6 cellular contexts compared by ENCODE assay signal in the genomic region with DNA sequence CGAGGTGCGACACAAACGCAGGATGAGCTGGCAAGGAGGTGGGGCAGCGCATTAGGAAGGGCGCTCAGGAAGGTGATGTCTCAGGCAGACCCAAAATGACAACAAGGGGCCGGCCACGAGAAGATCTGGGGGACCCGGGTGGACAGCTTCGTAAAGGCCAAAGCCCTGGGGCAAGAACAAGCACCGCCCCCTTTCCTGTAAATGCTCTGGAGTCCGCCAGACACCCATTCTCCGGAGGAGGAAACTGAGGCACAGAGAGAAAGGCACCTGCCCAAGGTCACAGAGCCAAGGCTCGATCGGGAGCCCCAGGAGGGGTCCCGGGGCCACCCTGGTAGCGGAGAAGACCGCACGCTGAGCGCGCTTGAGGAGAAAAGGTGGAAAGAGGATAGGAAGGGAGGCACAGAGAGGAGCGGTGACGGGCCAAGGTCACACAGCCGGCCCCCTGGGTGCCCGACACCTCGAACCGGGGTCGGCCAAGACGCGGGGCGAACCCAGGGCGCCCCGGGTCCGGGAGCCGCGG. TPM values are rescaled to one million over a fixed set of nuclear protein-coding genes. Genes with fewer than 3 reads are reported as not detected.
DNase-seq lines count a peak whose midpoint lies in the region; ATAC-seq and TF ChIP-seq lines count a peak whose summit lies in the region.

No MANE protein-coding gene starts in this region.

- H3K9ac ChIP-seq in skeletal muscle tissue (ENCODE audit: low read depth in 1 of 3, low read length in 3 of 3), result peak overlapping the region; percentile 94 to 98 (median 97)

- peaks cover 22 to 45% (median 36%) of the 10 kb centered on the region in 3 donors for H3K36me3 ChIP-seq in skeletal muscle tissue (ENCODE audit: control insufficient read depth in 3 of 3, insufficient read depth in 3 of 3, low read length in 3 of 3)

- no peak for TF ChIP-seq CTCF in AG09309 (IDR thresholded peaks at IDR 0.05; ENCODE audit: control insufficient read depth, insufficient read depth, low read depth, low read length, missing control alignments)
- TF ChIP-seq CTCF in endothelial cell (IDR thresholded peaks at IDR 0.05; ENCODE audit: unreplicated experiment), result no peak

- no peaks in the 10 kb centered on the region for H3K9me3 Mint-ChIP-seq in endothelial cell (ENCODE audit: unreplicated experiment)

- H3K4me3 Mint-ChIP-seq in endothelial cell (ENCODE audit: unreplicated experiment), result peak overlapping the region; percentile 100

- H3K9me3 ChIP-seq in skeletal muscle tissue (ENCODE audit: control insufficient read depth in 3 of 3, low read length in 3 of 3), result no peaks in the 10 kb centered on the region

- no peak for ATAC-seq in HG03432 (IDR thresholded peaks at IDR 0.05; ENCODE audit: unreplicated experiment)

- H3K36me3 Mint-ChIP-seq in endothelial cell (ENCODE audit: low read depth, unreplicated experiment), result peaks cover 34% of the 10 kb centered on the region

- peak overlapping the region; percentile 95 for H3K4me3 ChIP-seq in AG09309 (ENCODE audit: control insufficient read depth, low read depth, low read length)
- H3K4me3 ChIP-seq in skeletal muscle tissue (ENCODE audit: low read length in 3 of 3), result peak overlapping the region; percentile 88 to 94 (median 91)

- H3K4me1 Mint-ChIP-seq in endothelial cell (ENCODE audit: unreplicated experiment), result peaks cover 48% of the 10 kb centered on the region

- peak overlapping the region; percentile 97 for H3K27ac ChIP-seq in skeletal muscle tissue (ENCODE audit: low read depth, low read length)

- H3K27me3 ChIP-seq in skeletal muscle tissue (ENCODE audit: control insufficient read depth in 3 of 3, insufficient read depth in 3 of 3, low read length in 3 of 3), result no peaks in the 10 kb centered on the region

- H3K27ac Mint-ChIP-seq in endothelial cell (ENCODE audit: unreplicated experiment), result peak overlapping the region; percentile 97

- DNase-seq in AG09309 (ENCODE audit: low read depth) (no peak), RKO (ENCODE audit: low spot score) (peak; percentile 48), endothelial cell (ENCODE audit: low spot score) (no peak), NCI-H1092 treated with DMSO at 0.1 percent for 48 hours (lab: John Stamatoyannopoulos, UW) (no peak)

- H3K27me3 Mint-ChIP-seq in endothelial cell (ENCODE audit: unreplicated experiment), result peaks cover 23% of the 10 kb centered on the region

- peaks cover 58 to 62% (median 61%) of the 10 kb centered on the region in 3 donors for H3K4me1 ChIP-seq in skeletal muscle tissue (ENCODE audit: control insufficient read depth in 3 of 3, insufficient read depth in 3 of 3, low read length in 3 of 3)

RNA-seq across cellular contexts. Expression of a gene that starts 0.6 kb away (rescaled TPM):
- 85.5 TPM for total RNA-seq in endothelial cell (ENCODE audit: unreplicated experiment)
- total RNA-seq in skeletal muscle tissue, result 23.5 TPM

RNA-seq across cellular contexts. Expression of a gene that starts 0.9 kb away (rescaled TPM):
- total RNA-seq in endothelial cell (ENCODE audit: unreplicated experiment) (113 TPM), skeletal muscle tissue (61.1 TPM)

RNA-seq across cellular contexts. Expression of a gene that starts 54.3 kb away (rescaled TPM):
- 0.33 TPM for total RNA-seq in endothelial cell (ENCODE audit: unreplicated experiment)
- total RNA-seq in skeletal muscle tissue, result not detected

RNA-seq across cellular contexts. Expression of a gene that starts 58.3 kb away (rescaled TPM):
- total RNA-seq in endothelial cell (ENCODE audit: unreplicated experiment), result 23.6 TPM
- total RNA-seq in skeletal muscle tissue, result 43.3 TPM

RNA-seq across cellular contexts. Expression of a gene that starts 58.8 kb away (rescaled TPM):
- total RNA-seq in endothelial cell (ENCODE audit: unreplicated experiment), result 11.8 TPM
- total RNA-seq in skeletal muscle tissue, result 4.7 TPM
